In genomic region chr2:101281482-101281881, GRCh38 we compare ENCODE assay signal across 23 cellular contexts. TPM values are rescaled to one million over a fixed set of nuclear protein-coding genes. Genes with fewer than 3 reads are reported as not detected.
A peak's percentile ranks its signal among the peaks of the same experiment; 100 is the strongest.
DNase-seq lines count a peak whose midpoint lies in the region; ATAC-seq and TF ChIP-seq lines count a peak whose summit lies in the region.
"Had no signal": no experiment of that assay in that cellular context is flagged by ENCODE, and none has a peak within 500 bp of the region (broad histone marks: within the 10 kb centered on the region; RNA-seq: fewer than 3 reads in every experiment).

No MANE protein-coding gene starts in this region.

- no peak for ATAC-seq in CD4-positive, alpha-beta T cell (ENCODE audit: poor library complexity)
- ATAC-seq in CD8-positive, alpha-beta T cell: no peak
- no peak for ATAC-seq in central memory CD8-positive, alpha-beta T cell (replicated peaks; ENCODE audit: extremely low read depth, poor library complexity, severe bottlenecking)
- no peak for ATAC-seq in GM21737 (IDR thresholded peaks at IDR 0.05; ENCODE audit: unreplicated experiment)
- ATAC-seq in HG03469 (IDR thresholded peaks at IDR 0.05; ENCODE audit: unreplicated experiment): no peak
- ATAC-seq in GM18502 (IDR thresholded peaks at IDR 0.05; ENCODE audit: poor library complexity, unreplicated experiment): no peak

- no peak overlapping the region for H3K4me3 Mint-ChIP-seq in CD4-positive, alpha-beta T cell
- no peak overlapping the region for H3K4me3 Mint-ChIP-seq in CD8-positive, alpha-beta T cell
- H3K4me3 Mint-ChIP-seq in central memory CD8-positive, alpha-beta T cell: no peak overlapping the region
- H3K4me3 Mint-ChIP-seq: HFFc6 had no signal

- H3K9me3 ChIP-seq in CD4-positive, alpha-beta T cell (ENCODE audit: control insufficient read depth, low read length): no peaks in the 10 kb centered on the region
- H3K9me3 ChIP-seq in CD8-positive, alpha-beta T cell (ENCODE audit: low read length): no peaks in the 10 kb centered on the region
- H3K9me3 ChIP-seq in neutrophil: no peaks in the 10 kb centered on the region
- H3K9me3 ChIP-seq: SK-N-SH had no signal

- no peaks in the 10 kb centered on the region for H3K9me3 Mint-ChIP-seq in CD4-positive, alpha-beta T cell
- no peaks in the 10 kb centered on the region for H3K9me3 Mint-ChIP-seq in CD8-positive, alpha-beta T cell
- H3K9me3 Mint-ChIP-seq in central memory CD8-positive, alpha-beta T cell: no peaks in the 10 kb centered on the region
- H3K9me3 Mint-ChIP-seq: HFFc6 had no signal

- DNase-seq in CD4-positive, alpha-beta T cell: no peak
- no peak for DNase-seq in CD8-positive, alpha-beta T cell
- DNase-seq in central memory CD8-positive, alpha-beta T cell (ENCODE audit: low spot score in 2 of 2): no peak
- DNase-seq: DMS53; EL; GF-D8; H7; HFFc6; KG1; NCI-H1092 treated with DMSO at 0.1 percent for 48 hours; NCI-H1436 treated with DMSO at 0.1 percent for 48 hours; NCI-H1930; NCI-H2227 treated with DMSO at 0.1 percent for 48 hours; NCI-H524; NCI-H774; NK-92 treated with Interleukin-12 subunit alpha and Interleukin-12 subunit beta, amount 100 ng/mL, for 24 hours; SIG-M5; SK-N-SH had no signal

- intact Hi-C loops in CD4-positive, alpha-beta T cell (cut with DNase I, micrococcal nuclease): no loop called here
- intact Hi-C loops in CD8-positive, alpha-beta T cell (cut with DNase I, micrococcal nuclease): no loop called here

- H3K27me3 ChIP-seq in CD4-positive, alpha-beta T cell (ENCODE audit: control insufficient read depth, insufficient read depth, low read length): no peaks in the 10 kb centered on the region
- no peaks in the 10 kb centered on the region for H3K27me3 ChIP-seq in CD8-positive, alpha-beta T cell (ENCODE audit: insufficient read depth, low read length)
- H3K27me3 ChIP-seq in neutrophil: no peaks in the 10 kb centered on the region

- H3K36me3 Mint-ChIP-seq in CD4-positive, alpha-beta T cell (ENCODE audit: low read depth): peaks cover 96% of the 10 kb centered on the region
- H3K36me3 Mint-ChIP-seq in CD8-positive, alpha-beta T cell: peaks cover 89% of the 10 kb centered on the region
- peaks cover 82% of the 10 kb centered on the region for H3K36me3 Mint-ChIP-seq in central memory CD8-positive, alpha-beta T cell (ENCODE audit: insufficient read depth)

- CTCF ChIA-PET in CD4-positive, alpha-beta T cell (lab: Charles Lee): interaction anchor here (0.7 kb wide), 1 partner anchor 16 kb away, joined by 3 read pairs; no protein-coding TSS in a partner anchor
- CTCF ChIA-PET in CD8-positive, alpha-beta T cell (lab: Charles Lee): interaction anchor here (0.6 to 3.3 kb wide), 4 partner anchors 61 to 143 kb away, joined by 3 to 19 read pairs (median 3); no protein-coding TSS in a partner anchor

- no peak for TF ChIP-seq CTCF in CD4-positive, alpha-beta T cell (IDR thresholded peaks at IDR 0.05)
- no peak for TF ChIP-seq CTCF in CD8-positive, alpha-beta T cell (IDR thresholded peaks at IDR 0.05)
- no peak for TF ChIP-seq CTCF in neutrophil (IDR thresholded peaks at IDR 0.05)

- peak overlapping the region; percentile 66 for H3K27ac Mint-ChIP-seq in CD4-positive, alpha-beta T cell
- H3K27ac Mint-ChIP-seq in CD8-positive, alpha-beta T cell: peak overlapping the region; percentile 78
- H3K27ac Mint-ChIP-seq in central memory CD8-positive, alpha-beta T cell (ENCODE audit: low read depth): peak overlapping the region; percentile 52
- H3K27ac Mint-ChIP-seq: HFFc6 had no signal

- H3K27ac ChIP-seq in CD4-positive, alpha-beta T cell (ENCODE audit: low read depth, low read length): no peak overlapping the region
- no peak overlapping the region for H3K27ac ChIP-seq in CD8-positive, alpha-beta T cell (ENCODE audit: low read depth, low read length)
- H3K27ac ChIP-seq in neutrophil: peak overlapping the region; percentile 45
- H3K27ac ChIP-seq: HL-60 had no signal

- peaks cover 65% of the 10 kb centered on the region for H3K36me3 ChIP-seq in CD8-positive, alpha-beta T cell (ENCODE audit: insufficient read depth, low read length)
- peaks cover 100% of the 10 kb centered on the region for H3K36me3 ChIP-seq in neutrophil

- H3K4me3 ChIP-seq in CD8-positive, alpha-beta T cell (ENCODE audit: low read depth, low read length): no peak overlapping the region
- H3K4me3 ChIP-seq in neutrophil (ENCODE audit: low read depth in 1 of 2, low read length in 1 of 2): no peak overlapping the region

- H3K4me1 ChIP-seq in CD8-positive, alpha-beta T cell (ENCODE audit: insufficient read depth, low read length): no peaks in the 10 kb centered on the region
- H3K4me1 ChIP-seq in neutrophil (ENCODE audit: control insufficient read depth in 1 of 2, insufficient read depth in 1 of 2, low read depth in 1 of 2, low read length in 1 of 2): peaks cover 0 to 12% of the 10 kb centered on the region in 2 experiments

- H3K4me1 Mint-ChIP-seq in CD4-positive, alpha-beta T cell (ENCODE audit: low read depth): peaks cover 66% of the 10 kb centered on the region
- peaks cover 32% of the 10 kb centered on the region for H3K4me1 Mint-ChIP-seq in CD8-positive, alpha-beta T cell (ENCODE audit: low read depth)
- H3K4me1 Mint-ChIP-seq in central memory CD8-positive, alpha-beta T cell: peaks cover 37% of the 10 kb centered on the region

- no peaks in the 10 kb centered on the region for H3K27me3 Mint-ChIP-seq in CD4-positive, alpha-beta T cell
- no peaks in the 10 kb centered on the region for H3K27me3 Mint-ChIP-seq in CD8-positive, alpha-beta T cell (ENCODE audit: low read depth)
- no peaks in the 10 kb centered on the region for H3K27me3 Mint-ChIP-seq in central memory CD8-positive, alpha-beta T cell

- POLR2A ChIA-PET in CD4-positive, alpha-beta T cell (lab: Charles Lee): interaction anchor here (1.1 to 1.6 kb wide), 3 partner anchors 14 to 28 kb away, joined by 3 to 6 read pairs (median 5); no protein-coding TSS in a partner anchor
- POLR2A ChIA-PET in CD8-positive, alpha-beta T cell (lab: Charles Lee): interaction anchor here (0.6 to 1.4 kb wide), 2 partner anchors 11 to 47 kb away, joined by 3 to 4 read pairs; no protein-coding TSS in a partner anchor

RNA-seq across cellular contexts. Expression of gene RNF149, which starts 27.0 kb away (rescaled TPM):
- total RNA-seq in CD4-positive, alpha-beta T cell: 100 to 1,000 TPM; 139 to 150 TPM
- 100 to 1,000 TPM; 128 to 129 TPM for total RNA-seq in CD8-positive, alpha-beta T cell

RNA-seq across cellular contexts. Expression of gene CNOT11, which starts 28.8 kb away (rescaled TPM):
- total RNA-seq in CD4-positive, alpha-beta T cell: 10 to 100 TPM; 39.4 to 46.8 TPM
- total RNA-seq in CD8-positive, alpha-beta T cell: 10 to 100 TPM; 41.9 to 43.0 TPM
